ENCODE assay signal across 10 cellular contexts in the genomic region with DNA sequence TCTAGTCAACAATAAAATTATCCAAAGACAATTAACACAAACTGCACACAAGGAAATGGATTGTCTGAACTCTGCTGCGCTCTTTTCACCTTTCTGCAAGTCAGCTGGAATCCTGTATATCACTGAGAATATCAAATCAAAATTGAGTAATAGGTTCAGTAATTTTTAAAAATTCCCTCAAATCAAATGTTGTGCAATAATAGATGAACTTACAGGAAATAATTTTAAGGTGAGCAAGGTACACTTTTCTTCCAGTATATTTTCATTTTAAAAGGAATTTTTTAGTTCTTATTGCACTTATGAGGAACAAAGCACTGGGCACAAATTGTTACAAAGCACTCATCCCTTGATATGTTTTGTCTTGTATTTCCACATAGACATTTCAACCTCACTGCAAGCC. TPM values are rescaled to one million over a fixed set of nuclear protein-coding genes. Genes with fewer than 3 reads are reported as not detected.
A peak's percentile ranks its signal among the peaks of the same experiment; 100 is the strongest.
DNase-seq lines count a peak whose midpoint lies in the region; ATAC-seq, FAIRE-seq and TF ChIP-seq lines count a peak whose summit lies in the region.
"Had no signal": no experiment of that assay in that cellular context is flagged by ENCODE, and none has a peak within 500 bp of the region (broad histone marks: within the 10 kb centered on the region; RNA-seq: fewer than 3 reads in every experiment).

No MANE protein-coding gene starts in this region.

- H3K27me3 Mint-ChIP-seq in activated CD8-positive, alpha-beta T cell treated with anti-CD3 and anti-CD28 coated beads, Interleukin-2, amount 10 ng/mL, durations not matched to agents 7 days and 5 days (ENCODE audit: low read depth) = no peaks in the 10 kb centered on the region

- H3K27me3 ChIP-seq in heart left ventricle (no peaks in the 10 kb centered on the region), tibial artery (no peaks in the 10 kb centered on the region)
- H3K27me3 ChIP-seq: adrenal gland had no signal

- peak overlapping the region in 10 of 12 donors; percentile 67 to 87 (median 76) for H3K4me3 ChIP-seq in heart left ventricle
- peak overlapping the region; percentile 75 for H3K4me3 ChIP-seq in tibial artery

- H3K36me3 ChIP-seq in heart left ventricle (peaks cover 0 to 22% (median 16%) of the 10 kb centered on the region in 9 donors), tibial artery (peaks cover 3 to 26% (median 21%) of the 10 kb centered on the region in 3 donors)
- H3K36me3 ChIP-seq: adrenal gland had no signal

- H3K27ac ChIP-seq in heart left ventricle = peak overlapping the region in 3 of 12 donors; percentile 95 to 99 (median 97)
- peak overlapping the region in 1 of 2 donors; percentile 95 for H3K27ac ChIP-seq in tibial artery

- no peak for TF ChIP-seq POLR2A in heart left ventricle (IDR thresholded peaks at IDR 0.05)

- H3K4me1 Mint-ChIP-seq in activated CD8-positive, alpha-beta T cell treated with anti-CD3 and anti-CD28 coated beads, Interleukin-2, amount 10 ng/mL, durations not matched to agents 7 days and 5 days (ENCODE audit: low read depth) = peaks cover 58% of the 10 kb centered on the region

- intact Hi-C loops in heart left ventricle (cut with DNase I) (loop anchor here in 1 of 10 donors (10.0 kb wide), 1 partner anchor 409 kb away; a partner anchor contains a TSS), left cardiac atrium (cut with DNase I) (no loop called here), tibial artery (cut with DNase I; ENCODE audit: low total_unique reads) (no loop called here)

- H3K4me1 ChIP-seq in heart left ventricle (peaks cover 0 to 30% (median 14%) of the 10 kb centered on the region in 12 donors), tibial artery (peaks cover 0 to 19% (median 6%) of the 10 kb centered on the region in 4 donors)
- H3K4me1 ChIP-seq: adrenal gland had no signal

- POLR2A ChIA-PET in activated CD8-positive, alpha-beta T cell treated with anti-CD3 and anti-CD28 coated beads, Interleukin-2, amount 10 ng/mL, durations not matched to agents 7 days and 5 days (lab: Charles Lee) = interaction anchor here (1.2 to 1.7 kb wide), 2 partner anchors 14 to 114 kb away, joined by 4 to 11 read pairs; no protein-coding TSS in a partner anchor

- no peak for TF ChIP-seq CTCF in heart left ventricle (IDR thresholded peaks at IDR 0.05)
- no peak for TF ChIP-seq CTCF in tibial artery (IDR thresholded peaks at IDR 0.05)

- H3K27ac Mint-ChIP-seq in activated CD8-positive, alpha-beta T cell treated with anti-CD3 and anti-CD28 coated beads, Interleukin-2, amount 10 ng/mL, durations not matched to agents 7 days and 5 days = peak overlapping the region; percentile 96

- H3K9me3 ChIP-seq in heart left ventricle (no peaks in the 10 kb centered on the region), tibial artery (no peaks in the 10 kb centered on the region)
- H3K9me3 ChIP-seq: adrenal gland had no signal

- WGBS in heart left ventricle, 4 donors = 93 to 99% (median 96%) methylated on average over 1 of the region's 1 CpG

- DNase-seq in heart left ventricle (no peak), left cardiac atrium (no peak), tibial artery (no peak), islet precursor cell (no peak), 8988T (no peak)
- DNase-seq in activated CD8-positive, alpha-beta T cell treated with anti-CD3 and anti-CD28 coated beads, Interleukin-2, amount 10 ng/mL, durations not matched to agents 7 days and 5 days = no peak
- DNase-seq: adrenal gland, NCI-H69 had no signal

- H3K36me3 Mint-ChIP-seq in activated CD8-positive, alpha-beta T cell treated with anti-CD3 and anti-CD28 coated beads, Interleukin-2, amount 10 ng/mL, durations not matched to agents 7 days and 5 days (ENCODE audit: low read depth) = peaks cover 11% of the 10 kb centered on the region

- H3K9me3 Mint-ChIP-seq in activated CD8-positive, alpha-beta T cell treated with anti-CD3 and anti-CD28 coated beads, Interleukin-2, amount 10 ng/mL, durations not matched to agents 7 days and 5 days (ENCODE audit: insufficient read depth) = no peaks in the 10 kb centered on the region

- no peak for ATAC-seq in heart left ventricle
- ATAC-seq in left cardiac atrium = no peak
- ATAC-seq in activated CD8-positive, alpha-beta T cell treated with anti-CD3 and anti-CD28 coated beads, Interleukin-2, amount 10 ng/mL, durations not matched to agents 7 days and 5 days = no peak
- no peak for ATAC-seq in HG02981 (IDR thresholded peaks at IDR 0.05; ENCODE audit: unreplicated experiment)

- CTCF ChIA-PET in activated CD8-positive, alpha-beta T cell treated with anti-CD3 and anti-CD28 coated beads, Interleukin-2, amount 10 ng/mL, durations not matched to agents 7 days and 5 days (lab: Charles Lee) = interaction anchor here (0.7 to 2.5 kb wide), 6 partner anchors 11 to 197 kb away, joined by 3 to 12 read pairs (median 4); no protein-coding TSS in a partner anchor

- peak overlapping the region; percentile 87 for H3K4me3 Mint-ChIP-seq in activated CD8-positive, alpha-beta T cell treated with anti-CD3 and anti-CD28 coated beads, Interleukin-2, amount 10 ng/mL, durations not matched to agents 7 days and 5 days

- peak; percentile 30 for FAIRE-seq in islet of Langerhans (lab: Jason Lieb, UNC)

RNA-seq across cellular contexts. Expression of a gene that starts 1.2 kb away (rescaled TPM):
- 10 to 100 TPM in 4 of 9 donors, 1 to 10 TPM in 5; 6.5 to 14.6 (median 9.2) TPM for total RNA-seq in heart left ventricle
- 10 to 100 TPM in 1 of 2 donors, 1 to 10 TPM in 1; 9.6 to 10.3 TPM for polyA plus RNA-seq in heart left ventricle
- total RNA-seq in left cardiac atrium = 10 to 100 TPM in 1 of 2 donors, 1 to 10 TPM in 1; 9.2 to 10.8 TPM
- 10 to 100 TPM; 11.0 to 11.8 TPM for total RNA-seq in activated CD8-positive, alpha-beta T cell treated with anti-CD3 and anti-CD28 coated beads, Interleukin-2, amount 10 ng/mL, durations not matched to agents 7 days and 5 days
